In the genomic region with DNA sequence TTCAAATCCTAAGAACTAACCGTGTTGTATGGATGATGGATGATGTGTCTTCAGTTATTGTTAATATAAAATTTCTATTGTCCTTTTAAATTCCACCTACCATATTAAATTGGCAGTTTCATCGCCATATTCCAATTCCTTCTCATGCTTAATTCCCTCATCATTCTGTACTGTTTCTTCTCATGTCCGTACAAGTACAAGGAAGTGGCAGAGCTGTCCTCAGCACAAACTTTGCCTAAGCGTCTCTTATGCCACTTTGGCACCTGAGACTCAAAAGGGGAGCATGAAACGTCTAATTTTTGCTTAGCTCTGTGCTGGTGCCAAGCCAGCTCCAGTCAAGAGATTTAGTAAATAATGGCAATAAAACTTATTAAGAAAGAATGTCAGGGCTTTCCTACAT, we compare ENCODE assay signal across 21 cellular contexts.
"Had no signal": no experiment of that assay in that cellular context is flagged by ENCODE, and none has a peak within 500 bp of the region (broad histone marks: within the 10 kb centered on the region; RNA-seq: fewer than 3 reads in every experiment).

No MANE protein-coding gene starts in this region.

- H3K4me1 ChIP-seq: gastroesophageal sphincter, thyroid gland had no signal

- H3K9me3 ChIP-seq: esophagus squamous epithelium, gastroesophageal sphincter, mucosa of descending colon, ovary, thyroid gland had no signal

- H3K36me3 ChIP-seq: esophagus squamous epithelium, gastroesophageal sphincter, ovary, thyroid gland had no signal

- FAIRE-seq: endothelial cell of umbilical vein, kidney, small intestine, urothelium cell line had no signal

- DNase-seq: effector CD4-positive, alpha-beta T cell; endodermal cell; esophagus squamous epithelium; foreskin fibroblast; glutamatergic neuron; kidney; mammary epithelial cell; mucosa of descending colon; naive thymus-derived CD8-positive, alpha-beta T cell; nucleus accumbens; ovary; right cardiac atrium; small intestine; stimulated activated CD4-positive, alpha-beta T cell treated with anti-CD3 and anti-CD28 coated beads, Interleukin-12 subunit alpha, Interleukin-12 subunit beta, amount 100 ng/mL, for 4 hours; stimulated activated CD4-positive, alpha-beta T cell treated with anti-CD3 and anti-CD28 coated beads, Interleukin-2, amount 100 ng/mL, for 48 hours; stimulated activated naive CD4-positive, alpha-beta T cell treated with Interleukin-2 at 50 U/mL for 16 hours; thyroid gland had no signal

- H3K27me3 ChIP-seq: esophagus squamous epithelium, gastroesophageal sphincter, ovary, thyroid gland had no signal

- H3K27ac ChIP-seq: coronary artery, gastroesophageal sphincter, ovary, thyroid gland had no signal

- H3K4me3 ChIP-seq: coronary artery, esophagus squamous epithelium, gastroesophageal sphincter, mucosa of descending colon, ovary, thyroid gland had no signal
